Comparison of ENCODE assay signal across 26 cellular contexts in genomic region chr20:25608774-25609173, GRCh38.
"Had no signal": no experiment of that assay in that cellular context is flagged by ENCODE, and none has a peak within 500 bp of the region (broad histone marks: within the 10 kb centered on the region; RNA-seq: fewer than 3 reads in every experiment).

No MANE protein-coding gene starts in this region.

- H3K36me3 ChIP-seq: ovary, suprapubic skin, thoracic aorta, upper lobe of right lung had no signal

- DNase-seq: hypothalamus; immature natural killer cell; kidney; left ventricle myocardium inferior; mesendoderm; mucosa of descending colon; naive thymus-derived CD4-positive, alpha-beta T cell; ovary; retina; right cardiac atrium; sigmoid colon; small intestine; spleen; stimulated activated CD4-positive, alpha-beta T cell treated with anti-CD3 and anti-CD28 coated beads, Interleukin-4, amount 100 ng/mL, for 24 hours; stimulated activated naive CD4-positive, alpha-beta T cell; tibial artery; trophoblast cell; upper lobe of right lung had no signal

- H3K9me3 ChIP-seq: left ventricle myocardium inferior, mucosa of descending colon, ovary, sigmoid colon, spleen, suprapubic skin, thoracic aorta, tibial artery, upper lobe of right lung had no signal

- ATAC-seq: mucosa of descending colon; naive thymus-derived CD4-positive, alpha-beta T cell; natural killer cell treated with Interleukin-12 subunit alpha and Interleukin-12 subunit beta and Interleukin-15 and Interleukin-18, amount 100 ng/mL, for 72 hours; right cardiac atrium; stimulated activated effector memory CD8-positive, alpha-beta T cell treated with anti-CD3 and anti-CD28 coated beads, Interleukin-12 subunit alpha, Interleukin-12 subunit beta, amount 100 ng/mL, for 72 hours; upper lobe of right lung had no signal

- H3K27ac Mint-ChIP-seq: immature natural killer cell; mesothelial cell of epicardium; naive thymus-derived CD4-positive, alpha-beta T cell; natural killer cell treated with Interleukin-12 subunit alpha and Interleukin-12 subunit beta and Interleukin-15 and Interleukin-18, amount 100 ng/mL, for 72 hours; progenitor cell of endocrine pancreas; stimulated activated effector memory CD8-positive, alpha-beta T cell treated with anti-CD3 and anti-CD28 coated beads, Interleukin-12 subunit alpha, Interleukin-12 subunit beta, amount 100 ng/mL, for 72 hours; stimulated activated naive CD8-positive, alpha-beta T cell treated with anti-CD3 and anti-CD28 coated beads, Interleukin-15, Interleukin-2, amounts not matched to agents 100 ng/mL and 50 ng/mL, for 24 hours had no signal

- H3K4me3 Mint-ChIP-seq: immature natural killer cell; mesothelial cell of epicardium; naive thymus-derived CD4-positive, alpha-beta T cell; natural killer cell treated with Interleukin-12 subunit alpha and Interleukin-12 subunit beta and Interleukin-15 and Interleukin-18, amount 100 ng/mL, for 72 hours; stimulated activated effector memory CD8-positive, alpha-beta T cell treated with anti-CD3 and anti-CD28 coated beads, Interleukin-12 subunit alpha, Interleukin-12 subunit beta, amount 100 ng/mL, for 72 hours; stimulated activated naive CD8-positive, alpha-beta T cell treated with anti-CD3 and anti-CD28 coated beads, Interleukin-15, Interleukin-2, amounts not matched to agents 100 ng/mL and 50 ng/mL, for 24 hours had no signal

- H3K27ac ChIP-seq: left ventricle myocardium inferior, ovary, sigmoid colon, spleen, suprapubic skin, thoracic aorta, tibial artery, upper lobe of right lung had no signal

- H3K27me3 Mint-ChIP-seq: naive thymus-derived CD4-positive, alpha-beta T cell; natural killer cell treated with Interleukin-12 subunit alpha and Interleukin-12 subunit beta and Interleukin-15 and Interleukin-18, amount 100 ng/mL, for 72 hours; progenitor cell of endocrine pancreas; stimulated activated naive CD8-positive, alpha-beta T cell treated with anti-CD3 and anti-CD28 coated beads, Interleukin-15, Interleukin-2, amounts not matched to agents 100 ng/mL and 50 ng/mL, for 24 hours had no signal

- H3K36me3 Mint-ChIP-seq: natural killer cell treated with Interleukin-12 subunit alpha and Interleukin-12 subunit beta and Interleukin-15 and Interleukin-18, amount 100 ng/mL, for 72 hours had no signal

- H3K27me3 ChIP-seq: ovary, sigmoid colon, spleen, suprapubic skin, tibial artery, upper lobe of right lung had no signal

- H3K4me1 Mint-ChIP-seq: immature natural killer cell, mesothelial cell of epicardium had no signal

- H3K9me3 Mint-ChIP-seq: immature natural killer cell; mesothelial cell of epicardium; natural killer cell treated with Interleukin-12 subunit alpha and Interleukin-12 subunit beta and Interleukin-15 and Interleukin-18, amount 100 ng/mL, for 72 hours; stimulated activated effector memory CD8-positive, alpha-beta T cell treated with anti-CD3 and anti-CD28 coated beads, Interleukin-12 subunit alpha, Interleukin-12 subunit beta, amount 100 ng/mL, for 72 hours; stimulated activated naive CD8-positive, alpha-beta T cell treated with anti-CD3 and anti-CD28 coated beads, Interleukin-15, Interleukin-2, amounts not matched to agents 100 ng/mL and 50 ng/mL, for 24 hours had no signal

- H3K4me3 ChIP-seq: left ventricle myocardium inferior, lung, mucosa of descending colon, ovary, sigmoid colon, spleen, suprapubic skin, thoracic aorta, tibial artery, upper lobe of right lung had no signal

- H3K4me1 ChIP-seq: left ventricle myocardium inferior, sigmoid colon, spleen, suprapubic skin, tibial artery, upper lobe of right lung had no signal
